26 cellular contexts compared by ENCODE assay signal in the genomic region with DNA sequence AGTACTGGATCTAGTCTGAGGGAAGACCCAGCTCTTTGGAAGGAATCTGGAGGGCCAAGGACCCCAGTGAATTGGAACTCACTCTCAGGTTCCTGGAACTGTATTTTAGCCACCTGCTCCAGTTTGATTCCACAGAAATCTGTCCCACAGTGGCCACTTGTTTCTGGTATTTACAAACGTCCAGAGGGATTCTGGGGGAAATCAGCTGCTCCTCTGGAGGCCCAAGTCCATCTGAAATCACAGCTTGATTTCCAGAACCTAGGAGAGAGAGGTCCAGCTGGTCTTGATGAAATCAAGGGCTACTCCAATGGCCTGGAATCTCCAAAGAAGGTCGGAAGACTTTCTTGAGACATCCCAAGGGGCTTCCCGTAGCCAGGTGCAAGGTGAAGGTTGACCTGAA.
"Had no signal": no experiment of that assay in that cellular context is flagged by ENCODE, and none has a peak within 500 bp of the region (broad histone marks: within the 10 kb centered on the region; RNA-seq: fewer than 3 reads in every experiment).

No MANE protein-coding gene starts in this region.

- H3K4me1 ChIP-seq: colonic mucosa, gastroesophageal sphincter, tibial nerve, upper lobe of right lung, uterus had no signal

- H3K27me3 ChIP-seq: colonic mucosa, gastroesophageal sphincter, left lung, ovary, tibial nerve, upper lobe of right lung, uterus had no signal

- DNase-seq: colonic mucosa; effector CD8-positive, alpha-beta T cell; endodermal cell; foreskin fibroblast; hypothalamus; immature natural killer cell; left lung; natural killer cell; occipital lobe; ovary; posterior cingulate gyrus; retina; stimulated activated CD4-positive, alpha-beta T cell treated with anti-CD3 and anti-CD28 coated beads, Interleukin-2, amount 100 ng/mL, for 24 hours; stimulated activated CD4-positive, alpha-beta T cell treated with anti-CD3 and anti-CD28 coated beads, Interleukin-4, amount 100 ng/mL, for 24 hours; stimulated activated naive CD8-positive, alpha-beta T cell treated with anti-CD3 and anti-CD28 coated beads, Interleukin-15, Interleukin-2, amounts not matched to agents 100 U/mL and 50 U/mL, for 24 hours; upper lobe of right lung; uterus had no signal

- H3K36me3 ChIP-seq: colonic mucosa, gastroesophageal sphincter, left lung, ovary, thoracic aorta, tibial nerve, upper lobe of right lung, uterus had no signal

- ATAC-seq: esophagus mucosa; gastroesophageal sphincter; natural killer cell; sciatic nerve; stimulated activated effector memory CD8-positive, alpha-beta T cell treated with anti-CD3 and anti-CD28 coated beads, Interleukin-12 subunit alpha, Interleukin-12 subunit beta, amount 100 ng/mL, for 72 hours; stimulated activated naive CD8-positive, alpha-beta T cell treated with anti-CD3 and anti-CD28 coated beads, Interleukin-15, Interleukin-2, amounts not matched to agents 100 U/mL and 50 U/mL, for 24 hours had no signal

- H3K9me3 ChIP-seq: colonic mucosa, gastroesophageal sphincter, left lung, ovary, thoracic aorta, tibial nerve, upper lobe of right lung, uterus had no signal

- H3K4me3 ChIP-seq: colonic mucosa, gastroesophageal sphincter, left lung, lung, ovary, thoracic aorta, tibial nerve, upper lobe of right lung, uterus had no signal

- H3K27ac ChIP-seq: colonic mucosa, epithelial cell of prostate, gastroesophageal sphincter, left lung, ovary, tibial nerve, upper lobe of right lung, uterus had no signal

- FAIRE-seq: keratinocyte had no signal
